In the genomic region with DNA sequence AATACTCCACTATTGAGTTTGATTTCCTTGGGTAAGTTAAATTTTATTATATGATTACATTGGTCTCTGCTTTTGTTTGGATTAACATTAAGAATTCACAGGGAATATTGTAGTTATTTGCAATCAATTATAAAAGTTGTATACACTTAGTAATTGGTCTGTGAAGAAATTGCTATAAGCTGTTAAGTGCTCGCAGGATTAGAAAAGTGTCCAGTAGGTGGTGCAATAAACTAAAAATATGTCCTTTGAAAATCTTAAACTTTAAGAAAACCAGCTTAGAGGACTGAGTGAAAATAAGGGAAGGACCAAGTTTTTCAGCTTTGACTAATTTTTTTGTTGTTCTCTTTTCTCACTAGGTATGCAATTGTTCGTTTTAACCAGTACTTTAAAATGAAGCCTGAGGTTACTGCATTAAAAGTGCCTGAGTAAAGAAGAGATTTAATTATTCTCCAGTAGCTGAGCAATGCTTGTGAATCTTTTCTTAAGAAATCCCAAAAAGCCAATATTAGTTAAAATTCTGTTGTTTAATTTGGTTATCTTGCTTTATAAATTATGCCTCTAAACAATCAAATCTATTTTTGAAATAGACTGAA, we compare ENCODE assay signal across 8 cellular contexts.
A peak's percentile ranks its signal among the peaks of the same experiment; 100 is the strongest.
DNase-seq lines count a peak whose midpoint lies in the region; ATAC-seq lines count a peak whose summit lies in the region.

No MANE protein-coding gene starts in this region.

- H3K36me3 ChIP-seq in adipocyte (ENCODE audit: control insufficient read depth, insufficient read depth, low read length, severe bottlenecking) = peaks cover 19% of the 10 kb centered on the region

- DNase-seq in DMS53 treated with DMSO at 0.1 percent for 48 hours (lab: John Stamatoyannopoulos, UW; ENCODE audit: unreplicated experiment) = peak; percentile 65
- DNase-seq in NCI-H1105 treated with DMSO at 0.1 percent for 48 hours (lab: John Stamatoyannopoulos, UW) = peak; percentile 33
- peak; percentile 77 for DNase-seq in adipocyte (ENCODE audit: low read depth)
- peak; percentile 54 for DNase-seq in left kidney (ENCODE audit: low read depth, low spot score)
- DNase-seq in activated naive CD4-positive, alpha-beta T cell (lab: John Stamatoyannopoulos, UW) = no peak
- DNase-seq in D341Med (ENCODE audit: low spot score) = no peak

- H3K27me3 ChIP-seq in adipocyte (replicated peaks; ENCODE audit: control insufficient read depth, insufficient read depth, low read length) = no peaks in the 10 kb centered on the region

- no peak overlapping the region for H3K4me3 ChIP-seq in adipocyte (ENCODE audit: low read length)

- H3K4me1 ChIP-seq in adipocyte (ENCODE audit: control insufficient read depth, insufficient read depth, low read length) = no peaks in the 10 kb centered on the region

- peak overlapping the region; percentile 16 for H3K9ac ChIP-seq in adipocyte (ENCODE audit: low read length)

- ATAC-seq in GM21381 (IDR thresholded peaks at IDR 0.05; ENCODE audit: unreplicated experiment) = peak; percentile 43
- ATAC-seq in HG02973 (IDR thresholded peaks at IDR 0.05; ENCODE audit: unreplicated experiment) = no peak

- H3K9me3 ChIP-seq in adipocyte (ENCODE audit: control insufficient read depth, low read length) = no peaks in the 10 kb centered on the region

Comparison
In these comparisons a context has a peak if more than half of its experiments do, and no peak if none do; other contexts are left out.
1. DNase-seq: peak in DMS53 treated with DMSO at 0.1 percent for 48 hours (single experiment), NCI-H1105 treated with DMSO at 0.1 percent for 48 hours (single experiment), adipocyte (single experiment) and left kidney (single experiment); none in activated naive CD4-positive, alpha-beta T cell (0 of 4) and D341Med (single experiment).